ENCODE assay signal across 28 cellular contexts in the genomic region with DNA sequence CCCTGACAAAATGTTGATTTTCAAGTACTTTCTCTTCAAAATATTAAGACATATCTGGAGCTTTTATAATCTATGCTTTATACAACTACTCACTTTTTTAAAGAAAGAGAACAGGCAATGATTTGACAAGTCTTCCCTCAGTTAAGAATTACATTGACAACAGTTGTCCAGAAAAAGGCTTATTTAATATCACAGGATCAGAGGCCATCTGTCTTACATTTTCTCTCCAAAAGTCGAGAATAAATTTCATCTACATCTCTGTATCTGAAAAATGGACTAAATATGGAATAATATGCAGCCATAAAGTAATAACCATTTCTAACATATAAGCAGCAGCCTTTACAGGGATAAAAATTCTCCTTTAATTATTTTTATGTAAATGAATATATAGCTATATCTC.
"Had no signal": no experiment of that assay in that cellular context is flagged by ENCODE, and none has a peak within 500 bp of the region (broad histone marks: within the 10 kb centered on the region; RNA-seq: fewer than 3 reads in every experiment).

No MANE protein-coding gene starts in this region.

- H3K27ac ChIP-seq: stomach, suprapubic skin, testis, thoracic aorta, thyroid gland, tibial artery, tibial nerve, transverse colon, upper lobe of left lung, upper lobe of right lung, uterus, vagina had no signal

- H3K4me3 ChIP-seq: stomach, suprapubic skin, testis, thoracic aorta, thyroid gland, tibial artery, tibial nerve, transverse colon, upper lobe of left lung, upper lobe of right lung, uterus, vagina had no signal

- H3K27ac Mint-ChIP-seq: stimulated activated effector memory CD8-positive, alpha-beta T cell treated with anti-CD3 and anti-CD28 coated beads, Interleukin-12 subunit alpha, Interleukin-12 subunit beta, amount 100 ng/mL, for 72 hours; stimulated activated memory B cell treated with anti-CD40 and anti-IgM and Interleukin-4, amounts not matched to agents 10 μg/mL and 1 μg/mL and 100 μg/mL, for 72 hours; stimulated activated naive B cell treated with anti-CD40 and anti-IgM and Interleukin-4, amounts not matched to agents 10 μg/mL and 1 μg/mL and 100 μg/mL, for 72 hours; stimulated activated naive CD8-positive, alpha-beta T cell treated with anti-CD3 and anti-CD28 coated beads, Interleukin-15, amount 100 ng/mL, for 72 hours; stimulated activated naive CD8-positive, alpha-beta T cell treated with anti-CD3 and anti-CD28 coated beads, Interleukin-15, Interleukin-2, amounts not matched to agents 100 ng/mL and 50 ng/mL, for 24 hours; type B pancreatic cell had no signal

- H3K27me3 Mint-ChIP-seq: stimulated activated memory B cell treated with anti-CD40 and anti-IgM and Interleukin-4, amounts not matched to agents 10 μg/mL and 1 μg/mL and 100 μg/mL, for 72 hours; stimulated activated naive B cell treated with anti-CD40 and anti-IgM and Interleukin-4, amounts not matched to agents 10 μg/mL and 1 μg/mL and 100 μg/mL, for 72 hours; stimulated activated naive CD8-positive, alpha-beta T cell treated with anti-CD3 and anti-CD28 coated beads, Interleukin-15, amount 100 ng/mL, for 72 hours; stimulated activated naive CD8-positive, alpha-beta T cell treated with anti-CD3 and anti-CD28 coated beads, Interleukin-15, Interleukin-2, amounts not matched to agents 100 ng/mL and 50 ng/mL, for 24 hours; type B pancreatic cell had no signal

- H3K9me3 Mint-ChIP-seq: stimulated activated naive CD8-positive, alpha-beta T cell treated with anti-CD3 and anti-CD28 coated beads, Interleukin-15, amount 100 ng/mL, for 72 hours; type B pancreatic cell had no signal

- H3K36me3 ChIP-seq: stomach, suprapubic skin, thoracic aorta, thyroid gland, tibial artery, tibial nerve, transverse colon, upper lobe of left lung, upper lobe of right lung, uterus, vagina had no signal

- H3K27me3 ChIP-seq: stomach, suprapubic skin, testis, thyroid gland, tibial artery, tibial nerve, transverse colon, upper lobe of left lung, upper lobe of right lung, uterus, vagina had no signal

- DNase-seq: stimulated activated CD4-positive, alpha-beta T cell treated with anti-CD3 and anti-CD28 coated beads, Interleukin-2, amount 100 ng/mL, for 48 hours; stimulated activated CD4-positive, alpha-beta T cell treated with anti-CD3 and anti-CD28 coated beads, Interleukin-4, amount 100 ng/mL, for 1 hour; stimulated activated CD4-positive, alpha-beta T cell treated with anti-CD3 and anti-CD28 coated beads, Interleukin-4, amount 100 ng/mL, for 24 hours; stimulated activated CD4-positive, alpha-beta T cell treated with anti-CD3 and anti-CD28 coated beads, Interleukin-4, amount 100 ng/mL, for 4 hours; stimulated activated CD8-positive, alpha-beta memory T cell treated with anti-CD3 and anti-CD28 coated beads, Interleukin-4, amount 100 ng/mL, for 48 hours; stimulated activated naive B cell treated with anti-CD40 and anti-IgM and Interleukin-4, amounts not matched to agents 10 μg/mL and 1 μg/mL and 100 μg/mL, for 72 hours; stimulated activated naive CD4-positive, alpha-beta T cell; stimulated activated naive CD4-positive, alpha-beta T cell treated with Interleukin-2 at 50 U/mL for 16 hours; stimulated activated naive CD8-positive, alpha-beta T cell treated with anti-CD3 and anti-CD28 coated beads, Interleukin-15, amount 100 ng/mL, for 72 hours; stimulated activated naive CD8-positive, alpha-beta T cell treated with anti-CD3 and anti-CD28 coated beads, Interleukin-15, Interleukin-2, amounts not matched to agents 100 U/mL and 50 U/mL, for 24 hours; stomach; substantia nigra; testis; thyroid gland; tibial artery; transverse colon; trophoblast cell; upper lobe of left lung; upper lobe of right lung; uterus had no signal

- H3K36me3 Mint-ChIP-seq: stimulated activated effector memory CD8-positive, alpha-beta T cell treated with anti-CD3 and anti-CD28 coated beads, Interleukin-12 subunit alpha, Interleukin-12 subunit beta, amount 100 ng/mL, for 72 hours; stimulated activated memory B cell treated with anti-CD40 and anti-IgM and Interleukin-4, amounts not matched to agents 10 μg/mL and 1 μg/mL and 100 μg/mL, for 72 hours; stimulated activated naive B cell treated with anti-CD40 and anti-IgM and Interleukin-4, amounts not matched to agents 10 μg/mL and 1 μg/mL and 100 μg/mL, for 72 hours; type B pancreatic cell had no signal

- H3K4me1 Mint-ChIP-seq: stimulated activated effector memory CD8-positive, alpha-beta T cell treated with anti-CD3 and anti-CD28 coated beads, Interleukin-12 subunit alpha, Interleukin-12 subunit beta, amount 100 ng/mL, for 72 hours; stimulated activated memory B cell treated with anti-CD40 and anti-IgM and Interleukin-4, amounts not matched to agents 10 μg/mL and 1 μg/mL and 100 μg/mL, for 72 hours; stimulated activated naive B cell treated with anti-CD40 and anti-IgM and Interleukin-4, amounts not matched to agents 10 μg/mL and 1 μg/mL and 100 μg/mL, for 72 hours; stimulated activated naive CD8-positive, alpha-beta T cell treated with anti-CD3 and anti-CD28 coated beads, Interleukin-15, amount 100 ng/mL, for 72 hours had no signal

- H3K9me3 ChIP-seq: stomach, suprapubic skin, testis, thoracic aorta, thyroid gland, tibial artery, tibial nerve, transverse colon, upper lobe of left lung, upper lobe of right lung, uterus, vagina had no signal

- H3K4me3 Mint-ChIP-seq: stimulated activated effector memory CD8-positive, alpha-beta T cell treated with anti-CD3 and anti-CD28 coated beads, Interleukin-12 subunit alpha, Interleukin-12 subunit beta, amount 100 ng/mL, for 72 hours; stimulated activated memory B cell treated with anti-CD40 and anti-IgM and Interleukin-4, amounts not matched to agents 10 μg/mL and 1 μg/mL and 100 μg/mL, for 72 hours; stimulated activated naive B cell treated with anti-CD40 and anti-IgM and Interleukin-4, amounts not matched to agents 10 μg/mL and 1 μg/mL and 100 μg/mL, for 72 hours; stimulated activated naive CD8-positive, alpha-beta T cell treated with anti-CD3 and anti-CD28 coated beads, Interleukin-15, amount 100 ng/mL, for 72 hours; stimulated activated naive CD8-positive, alpha-beta T cell treated with anti-CD3 and anti-CD28 coated beads, Interleukin-15, Interleukin-2, amounts not matched to agents 100 ng/mL and 50 ng/mL, for 24 hours; type B pancreatic cell had no signal

- H3K4me1 ChIP-seq: stomach, suprapubic skin, testis, thyroid gland, tibial artery, tibial nerve, transverse colon, upper lobe of left lung, upper lobe of right lung, uterus, vagina had no signal
